ENCODE assay signal across 8 cellular contexts in genomic region chr21:45590246-45590725, GRCh38. TPM values are rescaled to one million over a fixed set of nuclear protein-coding genes. Genes with fewer than 3 reads are reported as not detected.
A peak's percentile ranks its signal among the peaks of the same experiment; 100 is the strongest.
DNase-seq lines count a peak whose midpoint lies in the region; ATAC-seq and TF ChIP-seq lines count a peak whose summit lies in the region.

No MANE protein-coding gene starts in this region.

- DNase-seq in T-helper 9 cell (peak; percentile 81), cardiac fibroblast (ENCODE audit: low read depth in 2 of 2) (peak; percentile 68 to 78), left colon (peak; percentile 52 to 54), COR-L47 (lab: John Stamatoyannopoulos, UW) (no peak), ACHN (no peak), NCI-H2227 (lab: John Stamatoyannopoulos, UW; ENCODE audit: unreplicated experiment) (no peak)
- DNase-seq in stimulated activated CD8-positive, alpha-beta memory T cell treated with anti-CD3 and anti-CD28 coated beads, Interleukin-12 subunit alpha, Interleukin-12 subunit beta, amount 100 ng/mL, for 1 hour (ENCODE audit: low read depth), result peak; percentile 64

- peak; percentile 43 for ATAC-seq in GM19438 (IDR thresholded peaks at IDR 0.05; ENCODE audit: low read depth, unreplicated experiment)
- peak; percentile 65 for ATAC-seq in left colon

- intact Hi-C loops in left colon (cut with DNase I, micrococcal nuclease), result no loop called here

- TF ChIP-seq CTCF in cardiac fibroblast (IDR thresholded peaks at IDR 0.05; ENCODE audit: low read depth, low read length), result no peak

- peak overlapping the region; percentile 41 to 54 for H3K4me3 ChIP-seq in cardiac fibroblast (replicated peaks in 1 of 2; ENCODE audit: low read depth in 2 of 2, low read length in 2 of 2)

- in situ Hi-C loops in ACHN (cut with HindIII; ENCODE audit: low pct_ligation_motif_present, low pct_unique_long_range_greater_than_20kb, low sequenced_read_pairs), result no loop called here

RNA-seq across cellular contexts. Expression of gene SLC19A1, which starts 48.0 kb away (rescaled TPM):
- 10 to 100 TPM; 18.2 to 18.9 TPM for total RNA-seq in left colon

RNA-seq across cellular contexts. Expression of gene PCBP3, which starts 53.2 kb away (rescaled TPM):
- total RNA-seq in left colon, result 1 to 10 TPM; 2.3 to 2.5 TPM

Comparison
In these comparisons a context has a peak if more than half of its experiments do, and no peak if none do; other contexts are left out.
1. DNase-seq: peak in T-helper 9 cell (single experiment), cardiac fibroblast (2 of 2), left colon (2 of 2) and stimulated activated CD8-positive, alpha-beta memory T cell treated with anti-CD3 and anti-CD28 coated beads, Interleukin-12 subunit alpha, Interleukin-12 subunit beta, amount 100 ng/mL, for 1 hour (single experiment); none in COR-L47 (single experiment), ACHN (single experiment) and NCI-H2227 (single experiment).